Comparison of ENCODE assay signal across 25 cellular contexts in genomic region chr12:108356902-108357806, GRCh38. TPM values are rescaled to one million over a fixed set of nuclear protein-coding genes. Genes with fewer than 3 reads are reported as not detected.
"Had no signal": no experiment of that assay in that cellular context is flagged by ENCODE, and none has a peak within 500 bp of the region (broad histone marks: within the 10 kb centered on the region; RNA-seq: fewer than 3 reads in every experiment).

No MANE protein-coding gene starts in this region.

- DNase-seq: activated CD4-positive, alpha-beta memory T cell treated with anti-CD3 and anti-CD28 coated beads, Interleukin-2, amount 10 ng/mL, durations not matched to agents 7 days and 5 days; activated CD4-positive, alpha-beta T cell treated with anti-CD3 and anti-CD28 coated beads, Interleukin-2, amount 10 ng/mL, durations not matched to agents 24 days and 14 days; activated effector memory CD4-positive, alpha-beta T cell treated with anti-CD3 and anti-CD28 coated beads, Interleukin-2, amount 50 U/mL, for 16 hours; activated naive CD4-positive, alpha-beta T cell treated with anti-CD3 and anti-CD28 coated beads, Interleukin-2, amount 10 ng/mL, durations not matched to agents 7 days and 5 days; activated naive CD8-positive, alpha-beta T cell treated with anti-CD3 and anti-CD28 coated beads, Interleukin-2, amount 50 U/mL, for 24 hours; activated T-cell treated with anti-CD3 and anti-CD28 coated beads, Interleukin-2, amount 50 U/mL, for 72 hours; effector CD4-positive, alpha-beta T cell; foreskin keratinocyte; kidney; left lung; naive B cell; ovary; stimulated activated CD4-positive, alpha-beta T cell treated with anti-CD3 and anti-CD28 coated beads, Interleukin-2, amount 100 ng/mL, for 48 hours; stimulated activated CD8-positive, alpha-beta memory T cell treated with anti-CD3 and anti-CD28 coated beads, Interleukin-4, amount 100 ng/mL, for 48 hours; stimulated activated naive CD4-positive, alpha-beta T cell had no signal

- H3K4me1 Mint-ChIP-seq: activated CD4-positive, alpha-beta T cell treated with anti-CD3 and anti-CD28 coated beads, Interleukin-2, amount 10 ng/mL, durations not matched to agents 24 days and 14 days; activated naive CD4-positive, alpha-beta T cell treated with anti-CD3 and anti-CD28 coated beads, Interleukin-2, amount 10 ng/mL, durations not matched to agents 7 days and 5 days; naive B cell had no signal

- H3K27ac Mint-ChIP-seq: activated CD4-positive, alpha-beta memory T cell treated with anti-CD3 and anti-CD28 coated beads, Interleukin-2, amount 10 ng/mL, durations not matched to agents 7 days and 5 days; activated CD4-positive, alpha-beta T cell treated with anti-CD3 and anti-CD28 coated beads, Interleukin-2, amount 10 ng/mL, durations not matched to agents 24 days and 14 days; activated naive CD4-positive, alpha-beta T cell treated with anti-CD3 and anti-CD28 coated beads, Interleukin-2, amount 10 ng/mL, durations not matched to agents 7 days and 5 days; activated naive CD8-positive, alpha-beta T cell treated with anti-CD3 and anti-CD28 coated beads, Interleukin-2, amount 50 U/mL, for 24 hours; activated T-cell treated with anti-CD3 and anti-CD28 coated beads, Interleukin-2, amount 50 U/mL, for 72 hours; dendritic cell treated with granulocyte-macrophage colony-stimulating factor and Interleukin-4, amounts not matched to agents 40 ng/mL and 50 ng/mL, for 4 days; naive B cell; T-helper 2 cell treated with Interferon-gamma antibody and Interleukin-4, amounts not matched to agents 5 μg/mL and 100 μg/mL, for 36 hours; type B pancreatic cell had no signal

- H3K27me3 ChIP-seq: cardiac muscle cell, foreskin keratinocyte, left lung, ovary had no signal

- H3K9me3 Mint-ChIP-seq: activated CD4-positive, alpha-beta memory T cell treated with anti-CD3 and anti-CD28 coated beads, Interleukin-2, amount 10 ng/mL, durations not matched to agents 7 days and 5 days; activated CD4-positive, alpha-beta T cell treated with anti-CD3 and anti-CD28 coated beads, Interleukin-2, amount 10 ng/mL, durations not matched to agents 24 days and 14 days; activated naive CD4-positive, alpha-beta T cell treated with anti-CD3 and anti-CD28 coated beads, Interleukin-2, amount 10 ng/mL, durations not matched to agents 7 days and 5 days; activated naive CD8-positive, alpha-beta T cell treated with anti-CD3 and anti-CD28 coated beads, Interleukin-2, amount 50 U/mL, for 24 hours; T-helper 2 cell treated with Interferon-gamma antibody and Interleukin-4, amounts not matched to agents 5 μg/mL and 100 μg/mL, for 36 hours had no signal

- H3K4me1 ChIP-seq: foreskin keratinocyte, prostate gland had no signal

- H3K27me3 Mint-ChIP-seq: activated naive CD4-positive, alpha-beta T cell treated with anti-CD3 and anti-CD28 coated beads, Interleukin-2, amount 10 ng/mL, durations not matched to agents 7 days and 5 days had no signal

- H3K9me3 ChIP-seq: left lung, ovary, prostate gland, thoracic aorta had no signal

- H3K36me3 ChIP-seq: cardiac muscle cell, left lung, ovary, prostate gland, thoracic aorta had no signal

- H3K4me3 Mint-ChIP-seq: activated CD4-positive, alpha-beta memory T cell treated with anti-CD3 and anti-CD28 coated beads, Interleukin-2, amount 10 ng/mL, durations not matched to agents 7 days and 5 days; activated CD4-positive, alpha-beta T cell treated with anti-CD3 and anti-CD28 coated beads, Interleukin-2, amount 10 ng/mL, durations not matched to agents 24 days and 14 days; activated naive CD4-positive, alpha-beta T cell treated with anti-CD3 and anti-CD28 coated beads, Interleukin-2, amount 10 ng/mL, durations not matched to agents 7 days and 5 days; activated naive CD8-positive, alpha-beta T cell treated with anti-CD3 and anti-CD28 coated beads, Interleukin-2, amount 50 U/mL, for 24 hours; activated T-cell treated with anti-CD3 and anti-CD28 coated beads, Interleukin-2, amount 50 U/mL, for 72 hours; dendritic cell treated with granulocyte-macrophage colony-stimulating factor and Interleukin-4, amounts not matched to agents 40 ng/mL and 50 ng/mL, for 4 days; naive B cell; T-helper 2 cell treated with Interferon-gamma antibody and Interleukin-4, amounts not matched to agents 5 μg/mL and 100 μg/mL, for 36 hours; type B pancreatic cell had no signal

- H3K36me3 Mint-ChIP-seq: activated naive CD4-positive, alpha-beta T cell treated with anti-CD3 and anti-CD28 coated beads, Interleukin-2, amount 10 ng/mL, durations not matched to agents 7 days and 5 days; naive B cell; type B pancreatic cell had no signal

- ATAC-seq: activated CD4-positive, CD25-positive, alpha-beta regulatory T cell treated with anti-CD3 and anti-CD28 coated beads, Interleukin-2, amount 50 U/mL, for 24 hours; activated naive CD8-positive, alpha-beta T cell treated with anti-CD3 and anti-CD28 coated beads, Interleukin-2, amount 50 U/mL, for 24 hours; activated T-cell treated with anti-CD3 and anti-CD28 coated beads, Interleukin-2, amount 50 U/mL, for 72 hours; foreskin keratinocyte; left lung had no signal

- FAIRE-seq: endometrium, kidney had no signal

- H3K27ac ChIP-seq: cardiac muscle cell, foreskin keratinocyte, left lung, ovary, prostate gland, thoracic aorta, VCaP had no signal

- H3K4me3 ChIP-seq: cardiac muscle cell, left lung, lung, ovary, prostate gland, thoracic aorta had no signal

RNA-seq across cellular contexts. Expression of gene CMKLR1, which starts 18.0 kb away (rescaled TPM):
- total RNA-seq: activated CD4-positive, alpha-beta memory T cell treated with anti-CD3 and anti-CD28 coated beads, Interleukin-2, amount 10 ng/mL, durations not matched to agents 7 days and 5 days; activated CD4-positive, alpha-beta T cell treated with anti-CD3 and anti-CD28 coated beads, Interleukin-2, amount 10 ng/mL, durations not matched to agents 24 days and 14 days; activated T-cell treated with anti-CD3 and anti-CD28 coated beads, Interleukin-2, amount 50 U/mL, for 72 hours; cardiac muscle cell; foreskin keratinocyte had no signal
- polyA plus RNA-seq: foreskin keratinocyte had no signal
